In genomic region chr1:84574936-84575335, GRCh38 we compare ENCODE assay signal across 1 cellular context.
TF ChIP-seq lines count a peak whose summit lies in the region.

No MANE protein-coding gene starts in this region.

TF ChIP-seq in SK-N-SH, 30 proteins besides CTCF, POLR2A, EP300 and RAD21 (continued from another document):
- no peak for TF ChIP-seq PBX3 (IDR thresholded peaks at IDR 0.05)
- no peak for TF ChIP-seq MAX (IDR thresholded peaks at IDR 0.05; ENCODE audit: low read depth)
- TF ChIP-seq RCOR1 (IDR thresholded peaks at IDR 0.05; ENCODE audit: low read length) = no peak
- no peak for TF ChIP-seq TCF12 (IDR thresholded peaks at IDR 0.05)
- no peak for TF ChIP-seq SMC3 (IDR thresholded peaks at IDR 0.05; ENCODE audit: low read depth, low read length)
- no peak for TF ChIP-seq EZH2phosphoT487 (IDR thresholded peaks at IDR 0.05; ENCODE audit: borderline replicate concordance, low read depth)
- no peak for TF ChIP-seq FOXJ3 (CRISPR knock-in tag; IDR thresholded peaks at IDR 0.05)
- no peak for TF ChIP-seq YY1 (IDR thresholded peaks at IDR 0.05; ENCODE audit: low read depth)
- no peak for TF ChIP-seq GABPA (IDR thresholded peaks at IDR 0.05; ENCODE audit: low read depth)
- no peak for TF ChIP-seq ELF1 (IDR thresholded peaks at IDR 0.05)
- no peak for TF ChIP-seq FOXM1 (IDR thresholded peaks at IDR 0.05; ENCODE audit: low read depth)
- TF ChIP-seq RFX5 (IDR thresholded peaks at IDR 0.05; ENCODE audit: low read length) = no peak
